1 cellular context compared by ENCODE assay signal in the genomic region with DNA sequence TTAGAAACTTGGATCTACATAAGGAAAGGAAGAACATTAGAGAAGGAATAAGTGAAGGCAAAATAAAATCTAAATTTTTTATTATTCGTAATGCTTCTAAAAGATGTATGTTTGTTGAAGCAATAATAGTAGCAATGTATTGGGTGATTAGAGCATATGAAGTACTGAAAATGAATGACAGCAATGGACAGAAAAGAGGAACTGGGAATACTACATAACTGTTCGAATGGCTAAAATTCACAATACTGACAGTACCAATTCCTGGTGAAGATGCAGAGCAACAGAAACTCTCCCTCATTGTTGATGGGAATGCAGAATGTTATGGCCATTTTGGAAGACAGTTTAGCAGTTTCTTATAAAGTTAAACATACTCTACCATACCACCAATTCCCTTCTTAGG.
A peak's percentile ranks its signal among the peaks of the same experiment; 100 is the strongest.
TF ChIP-seq lines count a peak whose summit lies in the region.

No MANE protein-coding gene starts in this region.

TF ChIP-seq in GM12878, 131 proteins besides CTCF, POLR2A, EP300 and RAD21 (continued from another document):
- no peak for TF ChIP-seq CHD4 (IDR thresholded peaks at IDR 0.05)
- TF ChIP-seq FOS (IDR thresholded peaks at IDR 0.05; ENCODE audit: borderline replicate concordance, extremely low read depth, insufficient read length) = no peak
- no peak for TF ChIP-seq YBX1 (IDR thresholded peaks at IDR 0.05)
- TF ChIP-seq NR2F1 (conservative IDR thresholded peaks at IDR 0.05) = no peak
- no peak for TF ChIP-seq TCF7 (IDR thresholded peaks at IDR 0.05; ENCODE audit: borderline replicate concordance)
- TF ChIP-seq POLR2AphosphoS5 (IDR thresholded peaks at IDR 0.05; ENCODE audit: low read length) = no peak
- no peak for TF ChIP-seq ZZZ3 (IDR thresholded peaks at IDR 0.05; ENCODE audit: control insufficient read depth, insufficient read length, low read depth)
- no peak for TF ChIP-seq SMC3 (IDR thresholded peaks at IDR 0.05; ENCODE audit: borderline replicate concordance, low read length)
- TF ChIP-seq ZNF207 (IDR thresholded peaks at IDR 0.05; ENCODE audit: borderline replicate concordance) = no peak
- no peak for TF ChIP-seq BMI1 (IDR thresholded peaks at IDR 0.05; ENCODE audit: borderline replicate concordance)
- TF ChIP-seq, protein P1, sequence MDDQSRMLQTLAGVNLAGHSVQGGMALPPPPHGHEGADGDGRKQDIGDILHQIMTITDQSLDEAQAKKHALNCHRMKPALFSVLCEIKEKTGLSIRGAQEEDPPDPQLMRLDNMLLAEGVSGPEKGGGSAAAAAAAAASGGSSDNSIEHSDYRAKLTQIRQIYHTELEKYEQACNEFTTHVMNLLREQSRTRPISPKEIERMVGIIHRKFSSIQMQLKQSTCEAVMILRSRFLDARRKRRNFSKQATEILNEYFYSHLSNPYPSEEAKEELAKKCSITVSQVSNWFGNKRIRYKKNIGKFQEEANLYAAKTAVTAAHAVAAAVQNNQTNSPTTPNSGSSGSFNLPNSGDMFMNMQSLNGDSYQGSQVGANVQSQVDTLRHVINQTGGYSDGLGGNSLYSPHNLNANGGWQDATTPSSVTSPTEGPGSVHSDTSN (IDR thresholded peaks at IDR 0.05; ENCODE audit: insufficient replicate concordance, low read depth, low read length) = no peak
- TF ChIP-seq MXI1 (IDR thresholded peaks at IDR 0.05; ENCODE audit: low read depth, low read length) = no peak
- TF ChIP-seq, protein P2, sequence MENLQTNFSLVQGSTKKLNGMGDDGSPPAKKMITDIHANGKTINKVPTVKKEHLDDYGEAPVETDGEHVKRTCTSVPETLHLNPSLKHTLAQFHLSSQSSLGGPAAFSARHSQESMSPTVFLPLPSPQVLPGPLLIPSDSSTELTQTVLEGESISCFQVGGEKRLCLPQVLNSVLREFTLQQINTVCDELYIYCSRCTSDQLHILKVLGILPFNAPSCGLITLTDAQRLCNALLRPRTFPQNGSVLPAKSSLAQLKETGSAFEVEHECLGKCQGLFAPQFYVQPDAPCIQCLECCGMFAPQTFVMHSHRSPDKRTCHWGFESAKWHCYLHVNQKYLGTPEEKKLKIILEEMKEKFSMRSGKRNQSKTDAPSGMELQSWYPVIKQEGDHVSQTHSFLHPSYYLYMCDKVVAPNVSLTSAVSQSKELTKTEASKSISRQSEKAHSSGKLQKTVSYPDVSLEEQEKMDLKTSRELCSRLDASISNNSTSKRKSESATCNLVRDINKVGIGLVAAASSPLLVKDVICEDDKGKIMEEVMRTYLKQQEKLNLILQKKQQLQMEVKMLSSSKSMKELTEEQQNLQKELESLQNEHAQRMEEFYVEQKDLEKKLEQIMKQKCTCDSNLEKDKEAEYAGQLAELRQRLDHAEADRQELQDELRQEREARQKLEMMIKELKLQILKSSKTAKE (IDR thresholded peaks at IDR 0.05; ENCODE audit: low read depth, poor library complexity, severe bottlenecking) = no peak
- no peak for TF ChIP-seq ZNF384 (IDR thresholded peaks at IDR 0.05; ENCODE audit: borderline replicate concordance, low read depth, low read length)
- no peak for TF ChIP-seq POLR2AphosphoS2 (IDR thresholded peaks at IDR 0.05; ENCODE audit: low read depth, low read length)
- no peak for TF ChIP-seq LARP7 (IDR thresholded peaks at IDR 0.05)
- TF ChIP-seq ZNF217 (IDR thresholded peaks at IDR 0.05) = no peak
- TF ChIP-seq ZNF622 (IDR thresholded peaks at IDR 0.05) = no peak
- no peak for TF ChIP-seq CHD1 (IDR thresholded peaks at IDR 0.05; ENCODE audit: low read depth, low read length)
- TF ChIP-seq DPF2 (IDR thresholded peaks at IDR 0.05) = 0 out of 2 replicates have a peak, but pooled peaks have one; percentile 18
- TF ChIP-seq IRF4 (IDR thresholded peaks at IDR 0.05; ENCODE audit: low read depth, low read length) = 0 out of 2 replicates have a peak, but pooled peaks have one; percentile 52
- TF ChIP-seq, protein P3, sequence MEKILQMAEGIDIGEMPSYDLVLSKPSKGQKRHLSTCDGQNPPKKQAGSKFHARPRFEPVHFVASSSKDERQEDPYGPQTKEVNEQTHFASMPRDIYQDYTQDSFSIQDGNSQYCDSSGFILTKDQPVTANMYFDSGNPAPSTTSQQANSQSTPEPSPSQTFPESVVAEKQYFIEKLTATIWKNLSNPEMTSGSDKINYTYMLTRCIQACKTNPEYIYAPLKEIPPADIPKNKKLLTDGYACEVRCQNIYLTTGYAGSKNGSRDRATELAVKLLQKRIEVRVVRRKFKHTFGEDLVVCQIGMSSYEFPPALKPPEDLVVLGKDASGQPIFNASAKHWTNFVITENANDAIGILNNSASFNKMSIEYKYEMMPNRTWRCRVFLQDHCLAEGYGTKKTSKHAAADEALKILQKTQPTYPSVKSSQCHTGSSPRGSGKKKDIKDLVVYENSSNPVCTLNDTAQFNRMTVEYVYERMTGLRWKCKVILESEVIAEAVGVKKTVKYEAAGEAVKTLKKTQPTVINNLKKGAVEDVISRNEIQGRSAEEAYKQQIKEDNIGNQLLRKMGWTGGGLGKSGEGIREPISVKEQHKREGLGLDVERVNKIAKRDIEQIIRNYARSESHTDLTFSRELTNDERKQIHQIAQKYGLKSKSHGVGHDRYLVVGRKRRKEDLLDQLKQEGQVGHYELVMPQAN (conservative IDR thresholded peaks at IDR 0.05) = no peak
- TF ChIP-seq, protein P4, sequence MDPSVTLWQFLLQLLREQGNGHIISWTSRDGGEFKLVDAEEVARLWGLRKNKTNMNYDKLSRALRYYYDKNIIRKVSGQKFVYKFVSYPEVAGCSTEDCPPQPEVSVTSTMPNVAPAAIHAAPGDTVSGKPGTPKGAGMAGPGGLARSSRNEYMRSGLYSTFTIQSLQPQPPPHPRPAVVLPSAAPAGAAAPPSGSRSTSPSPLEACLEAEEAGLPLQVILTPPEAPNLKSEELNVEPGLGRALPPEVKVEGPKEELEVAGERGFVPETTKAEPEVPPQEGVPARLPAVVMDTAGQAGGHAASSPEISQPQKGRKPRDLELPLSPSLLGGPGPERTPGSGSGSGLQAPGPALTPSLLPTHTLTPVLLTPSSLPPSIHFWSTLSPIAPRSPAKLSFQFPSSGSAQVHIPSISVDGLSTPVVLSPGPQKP (IDR thresholded peaks at IDR 0.05; ENCODE audit: low read depth, low read length) = no peak
- TF ChIP-seq SPI1 (IDR thresholded peaks at IDR 0.05; ENCODE audit: borderline replicate concordance, insufficient read depth, low read depth, low read length) = peak; percentile 93
